Comparison of ENCODE assay signal across 16 cellular contexts in the genomic region with DNA sequence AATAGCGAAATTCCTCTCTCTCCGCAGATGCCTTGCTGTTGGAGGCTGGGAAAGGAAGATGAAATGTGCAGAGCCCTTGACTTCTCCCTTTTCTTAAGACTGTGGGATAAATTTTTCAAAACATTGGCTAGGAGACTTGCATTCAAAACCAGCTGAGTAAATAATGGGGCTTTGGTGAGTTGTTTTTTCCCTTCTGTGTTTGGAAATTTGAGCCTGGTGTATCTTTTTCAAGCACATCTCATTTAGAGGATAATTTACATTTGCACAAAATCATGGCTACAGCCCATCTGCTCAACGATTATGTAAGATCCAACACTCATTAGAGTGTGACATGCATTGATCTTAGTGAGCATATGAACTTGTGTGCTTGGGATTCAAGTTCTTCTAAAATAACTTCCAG.
DNase-seq lines count a peak whose midpoint lies in the region; ATAC-seq and TF ChIP-seq lines count a peak whose summit lies in the region.
"Had no signal": no experiment of that assay in that cellular context is flagged by ENCODE, and none has a peak within 500 bp of the region (broad histone marks: within the 10 kb centered on the region; RNA-seq: fewer than 3 reads in every experiment).

No MANE protein-coding gene starts in this region.

- H3K27ac Mint-ChIP-seq in CD8-positive, alpha-beta T cell, result no peak overlapping the region

- peaks cover 7% of the 10 kb centered on the region for H3K4me1 Mint-ChIP-seq in CD8-positive, alpha-beta T cell (ENCODE audit: low read depth)

- DNase-seq in SHP77 (lab: John Stamatoyannopoulos, UW) (peak; percentile 26 to 30), SHP77 treated with DMSO at 0.1 percent for 48 hours (lab: John Stamatoyannopoulos, UW) (no peak), NCI-H526 treated with DMSO at 0.1 percent for 48 hours (lab: John Stamatoyannopoulos, UW) (peak; percentile 82), globus pallidus (ENCODE audit: low spot score) (peak; percentile 16), left cardiac atrium (no peak), Right ventricle myocardium superior (no peak)
- no peak for DNase-seq in CD8-positive, alpha-beta T cell
- no peak for DNase-seq in stimulated activated naive CD4-positive, alpha-beta T cell (lab: John Stamatoyannopoulos, UW)
- DNase-seq: effector memory CD4-positive, alpha-beta T cell; OCI-M1 had no signal

- no peak overlapping the region for H3K27ac ChIP-seq in CD8-positive, alpha-beta T cell (ENCODE audit: low read depth, low read length)

- no peak overlapping the region for H3K4me3 Mint-ChIP-seq in CD8-positive, alpha-beta T cell
- H3K4me3 Mint-ChIP-seq: nephron had no signal

- H3K36me3 Mint-ChIP-seq in CD8-positive, alpha-beta T cell, result no peaks in the 10 kb centered on the region

- no peaks in the 10 kb centered on the region for H3K36me3 ChIP-seq in CD8-positive, alpha-beta T cell (ENCODE audit: insufficient read depth, low read length)
- H3K36me3 ChIP-seq: tibial nerve had no signal

- H3K27me3 ChIP-seq in CD8-positive, alpha-beta T cell (ENCODE audit: insufficient read depth, low read length), result no peaks in the 10 kb centered on the region
- H3K27me3 ChIP-seq: tibial nerve had no signal

- H3K9me3 ChIP-seq in CD8-positive, alpha-beta T cell (ENCODE audit: low read length), result no peaks in the 10 kb centered on the region
- H3K9me3 ChIP-seq: A549, tibial nerve had no signal

- POLR2A ChIA-PET in CD8-positive, alpha-beta T cell (lab: Charles Lee), result no interaction called here

- no peaks in the 10 kb centered on the region for H3K4me1 ChIP-seq in CD8-positive, alpha-beta T cell (ENCODE audit: insufficient read depth, low read length)
- H3K4me1 ChIP-seq: A549 had no signal

- ATAC-seq in left cardiac atrium, result no peak
- no peak for ATAC-seq in CD8-positive, alpha-beta T cell
- ATAC-seq in Right ventricle myocardium superior (ENCODE audit: poor library complexity), result no peak
- ATAC-seq: A549; activated CD4-positive, CD25-positive, alpha-beta regulatory T cell treated with anti-CD3 and anti-CD28 coated beads, Interleukin-2, amount 50 U/mL, for 24 hours; left lobe of liver had no signal

- no peaks in the 10 kb centered on the region for H3K9me3 Mint-ChIP-seq in CD8-positive, alpha-beta T cell
- H3K9me3 Mint-ChIP-seq: nephron had no signal

- CTCF ChIA-PET in CD8-positive, alpha-beta T cell (lab: Charles Lee), result interaction anchor here (0.7 kb wide), 1 partner anchor 206 kb away, joined by 3 read pairs; no protein-coding TSS in a partner anchor

- intact Hi-C loops in left cardiac atrium (cut with DNase I) (no loop called here), Right ventricle myocardium superior (cut with DNase I) (no loop called here)
- intact Hi-C loops in CD8-positive, alpha-beta T cell (cut with DNase I, micrococcal nuclease), result no loop called here

- no peak overlapping the region for H3K4me3 ChIP-seq in CD8-positive, alpha-beta T cell (ENCODE audit: low read depth, low read length)
- H3K4me3 ChIP-seq: A549, skin epidermis, tibial nerve had no signal

- TF ChIP-seq CTCF in CD8-positive, alpha-beta T cell (IDR thresholded peaks at IDR 0.05), result no peak

- H3K27me3 Mint-ChIP-seq in CD8-positive, alpha-beta T cell (ENCODE audit: low read depth), result no peaks in the 10 kb centered on the region

Comparison
In these comparisons a context has a peak if more than half of its experiments do, and no peak if none do; other contexts are left out.
1. DNase-seq: peak in SHP77 (2 of 2), NCI-H526 treated with DMSO at 0.1 percent for 48 hours (single experiment) and globus pallidus (single experiment); none in SHP77 treated with DMSO at 0.1 percent for 48 hours (single experiment), left cardiac atrium (single experiment), CD8-positive, alpha-beta T cell (0 of 7), Right ventricle myocardium superior (single experiment) and stimulated activated naive CD4-positive, alpha-beta T cell (0 of 6).